Comparison of ENCODE assay signal across 8 cellular contexts in the genomic region with DNA sequence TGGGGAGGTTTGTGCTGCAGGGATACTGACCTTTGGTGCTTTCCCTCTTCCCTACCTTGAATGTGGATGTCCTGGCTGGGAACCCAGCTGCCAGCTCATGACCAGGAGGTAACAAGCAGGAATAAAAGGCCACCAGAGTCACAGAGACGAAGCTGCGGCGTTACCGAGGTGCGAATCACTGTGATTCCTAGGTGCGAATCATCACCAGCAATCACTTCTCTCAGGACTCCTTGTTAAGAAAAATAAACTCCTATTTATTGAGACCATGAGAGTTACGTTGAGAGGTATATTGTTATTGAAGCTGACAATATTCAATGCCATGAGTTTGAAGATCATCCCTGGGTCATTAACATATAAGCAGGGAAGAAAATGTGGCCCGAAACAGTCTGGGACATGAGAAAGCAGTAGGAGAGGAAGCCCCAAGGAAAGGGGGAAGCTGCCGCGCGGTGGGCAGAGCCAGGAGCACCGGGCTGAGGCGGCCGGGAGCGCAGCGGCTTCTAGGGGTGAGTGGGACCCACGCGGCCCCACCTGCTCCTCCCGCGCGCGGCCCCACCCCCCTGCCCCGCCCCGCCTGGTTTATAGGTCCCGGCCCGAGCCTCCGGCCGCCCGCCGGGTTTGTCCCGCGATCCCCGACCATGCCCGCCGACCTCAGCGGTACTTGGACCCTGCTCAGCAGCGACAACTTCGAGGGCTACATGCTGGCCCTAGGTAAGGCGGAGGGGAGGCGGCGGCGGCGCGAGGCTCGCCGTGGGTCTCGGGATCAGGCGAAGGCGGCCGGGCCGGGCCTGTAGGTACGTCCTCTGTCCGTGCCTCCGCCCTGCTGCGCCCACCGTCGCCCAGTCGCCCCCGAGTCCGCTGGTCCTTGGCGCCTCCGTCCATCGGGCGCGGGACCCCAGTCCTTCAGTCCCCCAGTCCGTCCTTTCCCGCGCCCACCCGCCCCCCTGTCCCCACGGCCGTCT. TPM values are rescaled to one million over a fixed set of nuclear protein-coding genes. Genes with fewer than 3 reads are reported as not detected.
DNase-seq lines count a peak whose midpoint lies in the region; ATAC-seq, FAIRE-seq and TF ChIP-seq lines count a peak whose summit lies in the region.

A gene (plus strand): TSS at position 605 of the 959 bp plus-strand sequence. CDS start 31 bp downstream, at position 636.

- H3K27ac ChIP-seq in kidney (ENCODE audit: low read depth in 2 of 2, low read length in 2 of 2) = no peak within 1 kb of the TSS

- DNase-seq in NCI-H69 (lab: John Stamatoyannopoulos, UW) (peak; percentile 34), T47D (ENCODE audit: low read depth in 1 of 2, low spot score in 1 of 2) (peak; percentile 22 to 39), kidney (peak; percentile 81), GOT3 (lab: John Stamatoyannopoulos, UW) (no peak), cerebellum (ENCODE audit: low spot score) (no peak), NCI-H1436 treated with DMSO at 0.1 percent for 48 hours (lab: John Stamatoyannopoulos, UW) (no peak)

- ATAC-seq in stimulated activated memory B cell treated with anti-CD40 and anti-IgM and Interleukin-4, amounts not matched to agents 10 μg/mL and 1 μg/mL and 100 μg/mL, for 72 hours = peak; percentile 27

- H3K4me1 ChIP-seq in ES-I3 (ENCODE audit: insufficient read depth, low read length) (no peaks in the 10 kb centered on the region), kidney (ENCODE audit: control insufficient read depth in 1 of 2, insufficient read depth in 1 of 2, low read depth in 1 of 2, low read length in 2 of 2) (no peaks in the 10 kb centered on the region)

- no peak within 1 kb of the TSS for H3K27ac Mint-ChIP-seq in stimulated activated memory B cell treated with anti-CD40 and anti-IgM and Interleukin-4, amounts not matched to agents 10 μg/mL and 1 μg/mL and 100 μg/mL, for 72 hours

- H3K9me3 Mint-ChIP-seq in stimulated activated memory B cell treated with anti-CD40 and anti-IgM and Interleukin-4, amounts not matched to agents 10 μg/mL and 1 μg/mL and 100 μg/mL, for 72 hours = no peaks in the 10 kb centered on the region

- FAIRE-seq in kidney (lab: Jason Lieb, UNC) = no peak

- H3K4me3 Mint-ChIP-seq in stimulated activated memory B cell treated with anti-CD40 and anti-IgM and Interleukin-4, amounts not matched to agents 10 μg/mL and 1 μg/mL and 100 μg/mL, for 72 hours = peak within 1 kb of the TSS; percentile 77

- H3K36me3 Mint-ChIP-seq in stimulated activated memory B cell treated with anti-CD40 and anti-IgM and Interleukin-4, amounts not matched to agents 10 μg/mL and 1 μg/mL and 100 μg/mL, for 72 hours = no peaks in the 10 kb centered on the region

- H3K4me1 Mint-ChIP-seq in stimulated activated memory B cell treated with anti-CD40 and anti-IgM and Interleukin-4, amounts not matched to agents 10 μg/mL and 1 μg/mL and 100 μg/mL, for 72 hours = no peaks in the 10 kb centered on the region

- H3K27me3 Mint-ChIP-seq in stimulated activated memory B cell treated with anti-CD40 and anti-IgM and Interleukin-4, amounts not matched to agents 10 μg/mL and 1 μg/mL and 100 μg/mL, for 72 hours = peaks cover 28% of the 10 kb centered on the region

- TF ChIP-seq CTCF in kidney (IDR thresholded peaks at IDR 0.05; ENCODE audit: borderline replicate concordance, extremely low read depth, insufficient read depth) = no peak

- H3K9me3 ChIP-seq in ES-I3 (ENCODE audit: control insufficient read depth, insufficient read depth, low read length) (no peaks in the 10 kb centered on the region), kidney (ENCODE audit: control insufficient read depth in 1 of 2, low read length in 2 of 2) (no peaks in the 10 kb centered on the region)

- H3K36me3 ChIP-seq in ES-I3 (ENCODE audit: insufficient read depth, low read length) = no peaks in the 10 kb centered on the region
- no peaks in the 10 kb centered on the region for H3K36me3 ChIP-seq in kidney (ENCODE audit: control insufficient read depth in 1 of 2, insufficient read depth in 2 of 2, low read length in 2 of 2)

- in situ Hi-C loops in T47D (cut with HindIII; ENCODE audit: low pct_unique_long_range_greater_than_20kb, low sequenced_read_pairs) = no loop called here

- peak within 1 kb of the TSS; percentile 73 for H3K9ac ChIP-seq in ES-I3 (ENCODE audit: low read depth, low read length)
- H3K9ac ChIP-seq in kidney (ENCODE audit: low read length in 2 of 2) = no peak within 1 kb of the TSS

- intact Hi-C loops in kidney (cut with DNase I) = no loop called here

- peak within 1 kb of the TSS; percentile 3 to 39 for H3K4me3 ChIP-seq in kidney (ENCODE audit: low read length in 2 of 2)

RNA-seq across cellular contexts. Expression of the gene that starts here (rescaled TPM):
- total RNA-seq in kidney (21.2 TPM), cerebellum (not detected)
- polyA plus RNA-seq in kidney (ENCODE audit: insufficient read depth, low read depth, low replicate concordance) = 49.3 TPM

Comparison
In these comparisons a context has a peak if more than half of its experiments do, and no peak if none do; other contexts are left out.
1. RNA of the gene that starts here (total RNA-seq): 21.2 TPM in kidney (single experiment); not detected in cerebellum (single experiment); every median in the first group is over 10 times any median in the second.
2. DNase-seq: peak in NCI-H69 (single experiment), T47D (2 of 2) and kidney (single experiment); none in GOT3 (single experiment), cerebellum (single experiment) and NCI-H1436 treated with DMSO at 0.1 percent for 48 hours (single experiment).